1 cellular context compared by ENCODE assay signal in the genomic region with DNA sequence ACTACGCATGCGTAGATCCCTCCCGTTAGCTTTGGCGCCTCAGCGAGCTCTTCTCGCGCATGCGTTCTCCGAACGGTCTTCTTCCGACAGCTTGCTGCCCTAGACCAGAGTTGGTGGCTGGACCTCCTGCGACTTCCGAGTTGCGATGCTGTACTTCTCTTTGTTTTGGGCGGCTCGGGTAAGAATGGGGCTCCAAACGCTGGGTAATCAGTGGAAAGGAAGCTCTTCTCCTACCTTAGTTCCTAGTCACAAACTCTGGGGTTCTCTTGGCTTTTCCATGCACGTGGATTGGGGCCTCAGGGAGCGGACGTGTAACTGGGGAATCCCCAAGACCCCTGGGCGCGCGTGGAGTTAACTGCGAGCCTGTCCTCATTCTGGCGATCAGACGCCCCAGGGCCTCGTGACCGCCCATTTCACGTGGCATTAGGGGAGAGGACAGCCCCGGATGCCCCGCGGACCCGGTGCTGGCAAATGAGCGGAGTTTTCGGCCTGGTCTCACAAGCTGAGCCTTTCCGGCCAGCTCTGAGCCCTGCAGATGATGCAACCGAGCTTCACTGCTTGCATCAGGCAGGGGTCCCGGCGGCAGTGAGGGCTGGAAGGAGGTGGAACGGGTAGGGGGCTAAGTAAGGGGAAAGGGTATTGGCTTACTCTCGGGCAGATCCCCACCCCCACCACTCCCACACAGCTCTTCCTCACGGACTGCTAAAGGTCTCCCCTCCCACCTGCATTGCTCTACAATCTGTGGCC.
TF ChIP-seq lines count a peak whose summit lies in the region.

A gene (plus strand): TSS at position 78 of the 747 bp plus-strand sequence. CDS start 68 bp downstream, at position 146.

TF ChIP-seq in K562, 482 proteins besides CTCF, POLR2A, EP300 and RAD21 (continued from another document and continues in another):
- TF ChIP-seq, protein P1, sequence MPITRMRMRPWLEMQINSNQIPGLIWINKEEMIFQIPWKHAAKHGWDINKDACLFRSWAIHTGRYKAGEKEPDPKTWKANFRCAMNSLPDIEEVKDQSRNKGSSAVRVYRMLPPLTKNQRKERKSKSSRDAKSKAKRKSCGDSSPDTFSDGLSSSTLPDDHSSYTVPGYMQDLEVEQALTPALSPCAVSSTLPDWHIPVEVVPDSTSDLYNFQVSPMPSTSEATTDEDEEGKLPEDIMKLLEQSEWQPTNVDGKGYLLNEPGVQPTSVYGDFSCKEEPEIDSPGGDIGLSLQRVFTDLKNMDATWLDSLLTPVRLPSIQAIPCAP (CRISPR knock-in tag; IDR thresholded peaks at IDR 0.05; ENCODE audit: borderline replicate concordance) = no peak
- TF ChIP-seq, protein P2, sequence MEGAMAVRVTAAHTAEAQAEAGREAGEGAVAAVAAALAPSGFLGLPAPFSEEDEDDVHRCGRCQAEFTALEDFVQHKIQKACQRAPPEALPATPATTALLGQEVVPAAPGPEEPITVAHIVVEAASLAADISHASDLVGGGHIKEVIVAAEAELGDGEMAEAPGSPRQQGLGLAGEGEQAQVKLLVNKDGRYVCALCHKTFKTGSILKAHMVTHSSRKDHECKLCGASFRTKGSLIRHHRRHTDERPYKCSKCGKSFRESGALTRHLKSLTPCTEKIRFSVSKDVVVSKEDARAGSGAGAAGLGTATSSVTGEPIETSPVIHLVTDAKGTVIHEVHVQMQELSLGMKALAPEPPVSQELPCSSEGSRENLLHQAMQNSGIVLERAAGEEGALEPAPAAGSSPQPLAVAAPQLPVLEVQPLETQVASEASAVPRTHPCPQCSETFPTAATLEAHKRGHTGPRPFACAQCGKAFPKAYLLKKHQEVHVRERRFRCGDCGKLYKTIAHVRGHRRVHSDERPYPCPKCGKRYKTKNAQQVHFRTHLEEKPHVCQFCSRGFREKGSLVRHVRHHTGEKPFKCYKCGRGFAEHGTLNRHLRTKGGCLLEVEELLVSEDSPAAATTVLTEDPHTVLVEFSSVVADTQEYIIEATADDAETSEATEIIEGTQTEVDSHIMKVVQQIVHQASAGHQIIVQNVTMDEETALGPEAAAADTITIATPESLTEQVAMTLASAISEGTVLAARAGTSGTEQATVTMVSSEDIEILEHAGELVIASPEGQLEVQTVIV (CRISPR knock-in tag; IDR thresholded peaks at IDR 0.05; ENCODE audit: borderline replicate concordance) = no peak
- TF ChIP-seq TCF3 (CRISPR knock-in tag; IDR thresholded peaks at IDR 0.05) (no peak; the same call in 1 of the 2 replicates), MIER1 (IDR thresholded peaks at IDR 0.05; ENCODE audit: low read depth) (no peak), NR1H2 (CRISPR knock-in tag; IDR thresholded peaks at IDR 0.05) (no peak), NCOA6 (IDR thresholded peaks at IDR 0.05) (no peak), KAT8 (IDR thresholded peaks at IDR 0.05; ENCODE audit: low read depth) (no peak), STAT5B (CRISPR knock-in tag; IDR thresholded peaks at IDR 0.05) (no peak), PTTG1 (tag; IDR thresholded peaks at IDR 0.05; ENCODE audit: low read depth) (no peak), POU5F1 (IDR thresholded peaks at IDR 0.05; ENCODE audit: borderline replicate concordance, low read depth, low read length, partially characterized antibody) (peak; percentile 36), SMARCA4 (IDR thresholded peaks at IDR 0.05) (no peak; the same call in 1 of the 2 replicates), ZBTB8A (IDR thresholded peaks at IDR 0.05; ENCODE audit: partially characterized antibody) (no peak), EGR1 (conservative IDR thresholded peaks at IDR 0.05) (peak; percentile 68), ZNF316 (IDR thresholded peaks at IDR 0.05) (no peak), KDM2B (CRISPR knock-in tag; IDR thresholded peaks at IDR 0.05) (no peak), MED1 (CRISPR knock-in tag; IDR thresholded peaks at IDR 0.05; ENCODE audit: borderline replicate concordance) (no peak), TRIM24 (IDR thresholded peaks at IDR 0.05) (no peak), CBFB (CRISPR knock-in tag; IDR thresholded peaks at IDR 0.05) (0 out of 2 replicates have a peak, but pooled peaks have one; percentile 30), CHCHD3 (CRISPR knock-in tag; IDR thresholded peaks at IDR 0.05) (no peak), JUND (IDR thresholded peaks at IDR 0.05; ENCODE audit: borderline replicate concordance, low read depth, low read length) (peak; percentile 72), JUND (tag; IDR thresholded peaks at IDR 0.05; ENCODE audit: borderline replicate concordance, low read depth, low read length) (peak; percentile 13; the same call in 1 of the 3 replicates), GTF2A2 (tag; IDR thresholded peaks at IDR 0.05) (no peak), BRD9 (IDR thresholded peaks at IDR 0.05; ENCODE audit: low read depth, partially characterized antibody) (no peak), PRMT5 (CRISPR knock-in tag; IDR thresholded peaks at IDR 0.05) (no peak), CBX8 (IDR thresholded peaks at IDR 0.05; ENCODE audit: borderline replicate concordance, extremely low read depth, low read depth, low read length, poor library complexity, severe bottlenecking) (no peak), FOXK1 (CRISPR knock-in tag; IDR thresholded peaks at IDR 0.05; ENCODE audit: borderline replicate concordance) (no peak), ZBTB1 (CRISPR knock-in tag; IDR thresholded peaks at IDR 0.05; ENCODE audit: borderline replicate concordance, low read depth) (no peak), SMAD3 (CRISPR knock-in tag; conservative IDR thresholded peaks at IDR 0.05) (no peak), ZFX (CRISPR knock-in tag; IDR thresholded peaks at IDR 0.05) (peak; percentile 71)
- TF ChIP-seq, protein P3, sequence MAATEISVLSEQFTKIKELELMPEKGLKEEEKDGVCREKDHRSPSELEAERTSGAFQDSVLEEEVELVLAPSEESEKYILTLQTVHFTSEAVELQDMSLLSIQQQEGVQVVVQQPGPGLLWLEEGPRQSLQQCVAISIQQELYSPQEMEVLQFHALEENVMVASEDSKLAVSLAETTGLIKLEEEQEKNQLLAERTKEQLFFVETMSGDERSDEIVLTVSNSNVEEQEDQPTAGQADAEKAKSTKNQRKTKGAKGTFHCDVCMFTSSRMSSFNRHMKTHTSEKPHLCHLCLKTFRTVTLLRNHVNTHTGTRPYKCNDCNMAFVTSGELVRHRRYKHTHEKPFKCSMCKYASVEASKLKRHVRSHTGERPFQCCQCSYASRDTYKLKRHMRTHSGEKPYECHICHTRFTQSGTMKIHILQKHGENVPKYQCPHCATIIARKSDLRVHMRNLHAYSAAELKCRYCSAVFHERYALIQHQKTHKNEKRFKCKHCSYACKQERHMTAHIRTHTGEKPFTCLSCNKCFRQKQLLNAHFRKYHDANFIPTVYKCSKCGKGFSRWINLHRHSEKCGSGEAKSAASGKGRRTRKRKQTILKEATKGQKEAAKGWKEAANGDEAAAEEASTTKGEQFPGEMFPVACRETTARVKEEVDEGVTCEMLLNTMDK (IDR thresholded peaks at IDR 0.05; ENCODE audit: borderline replicate concordance, insufficient read depth, low read depth, low read length, poor library complexity, severe bottlenecking) = no peak
- TF ChIP-seq, protein P4, sequence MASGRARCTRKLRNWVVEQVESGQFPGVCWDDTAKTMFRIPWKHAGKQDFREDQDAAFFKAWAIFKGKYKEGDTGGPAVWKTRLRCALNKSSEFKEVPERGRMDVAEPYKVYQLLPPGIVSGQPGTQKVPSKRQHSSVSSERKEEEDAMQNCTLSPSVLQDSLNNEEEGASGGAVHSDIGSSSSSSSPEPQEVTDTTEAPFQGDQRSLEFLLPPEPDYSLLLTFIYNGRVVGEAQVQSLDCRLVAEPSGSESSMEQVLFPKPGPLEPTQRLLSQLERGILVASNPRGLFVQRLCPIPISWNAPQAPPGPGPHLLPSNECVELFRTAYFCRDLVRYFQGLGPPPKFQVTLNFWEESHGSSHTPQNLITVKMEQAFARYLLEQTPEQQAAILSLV (tag; IDR thresholded peaks at IDR 0.05) = peak; percentile 68
- TF ChIP-seq, protein P5, sequence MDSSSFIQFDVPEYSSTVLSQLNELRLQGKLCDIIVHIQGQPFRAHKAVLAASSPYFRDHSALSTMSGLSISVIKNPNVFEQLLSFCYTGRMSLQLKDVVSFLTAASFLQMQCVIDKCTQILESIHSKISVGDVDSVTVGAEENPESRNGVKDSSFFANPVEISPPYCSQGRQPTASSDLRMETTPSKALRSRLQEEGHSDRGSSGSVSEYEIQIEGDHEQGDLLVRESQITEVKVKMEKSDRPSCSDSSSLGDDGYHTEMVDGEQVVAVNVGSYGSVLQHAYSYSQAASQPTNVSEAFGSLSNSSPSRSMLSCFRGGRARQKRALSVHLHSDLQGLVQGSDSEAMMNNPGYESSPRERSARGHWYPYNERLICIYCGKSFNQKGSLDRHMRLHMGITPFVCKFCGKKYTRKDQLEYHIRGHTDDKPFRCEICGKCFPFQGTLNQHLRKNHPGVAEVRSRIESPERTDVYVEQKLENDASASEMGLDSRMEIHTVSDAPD (CRISPR knock-in tag; IDR thresholded peaks at IDR 0.05) = no peak
- TF ChIP-seq, protein P6, sequence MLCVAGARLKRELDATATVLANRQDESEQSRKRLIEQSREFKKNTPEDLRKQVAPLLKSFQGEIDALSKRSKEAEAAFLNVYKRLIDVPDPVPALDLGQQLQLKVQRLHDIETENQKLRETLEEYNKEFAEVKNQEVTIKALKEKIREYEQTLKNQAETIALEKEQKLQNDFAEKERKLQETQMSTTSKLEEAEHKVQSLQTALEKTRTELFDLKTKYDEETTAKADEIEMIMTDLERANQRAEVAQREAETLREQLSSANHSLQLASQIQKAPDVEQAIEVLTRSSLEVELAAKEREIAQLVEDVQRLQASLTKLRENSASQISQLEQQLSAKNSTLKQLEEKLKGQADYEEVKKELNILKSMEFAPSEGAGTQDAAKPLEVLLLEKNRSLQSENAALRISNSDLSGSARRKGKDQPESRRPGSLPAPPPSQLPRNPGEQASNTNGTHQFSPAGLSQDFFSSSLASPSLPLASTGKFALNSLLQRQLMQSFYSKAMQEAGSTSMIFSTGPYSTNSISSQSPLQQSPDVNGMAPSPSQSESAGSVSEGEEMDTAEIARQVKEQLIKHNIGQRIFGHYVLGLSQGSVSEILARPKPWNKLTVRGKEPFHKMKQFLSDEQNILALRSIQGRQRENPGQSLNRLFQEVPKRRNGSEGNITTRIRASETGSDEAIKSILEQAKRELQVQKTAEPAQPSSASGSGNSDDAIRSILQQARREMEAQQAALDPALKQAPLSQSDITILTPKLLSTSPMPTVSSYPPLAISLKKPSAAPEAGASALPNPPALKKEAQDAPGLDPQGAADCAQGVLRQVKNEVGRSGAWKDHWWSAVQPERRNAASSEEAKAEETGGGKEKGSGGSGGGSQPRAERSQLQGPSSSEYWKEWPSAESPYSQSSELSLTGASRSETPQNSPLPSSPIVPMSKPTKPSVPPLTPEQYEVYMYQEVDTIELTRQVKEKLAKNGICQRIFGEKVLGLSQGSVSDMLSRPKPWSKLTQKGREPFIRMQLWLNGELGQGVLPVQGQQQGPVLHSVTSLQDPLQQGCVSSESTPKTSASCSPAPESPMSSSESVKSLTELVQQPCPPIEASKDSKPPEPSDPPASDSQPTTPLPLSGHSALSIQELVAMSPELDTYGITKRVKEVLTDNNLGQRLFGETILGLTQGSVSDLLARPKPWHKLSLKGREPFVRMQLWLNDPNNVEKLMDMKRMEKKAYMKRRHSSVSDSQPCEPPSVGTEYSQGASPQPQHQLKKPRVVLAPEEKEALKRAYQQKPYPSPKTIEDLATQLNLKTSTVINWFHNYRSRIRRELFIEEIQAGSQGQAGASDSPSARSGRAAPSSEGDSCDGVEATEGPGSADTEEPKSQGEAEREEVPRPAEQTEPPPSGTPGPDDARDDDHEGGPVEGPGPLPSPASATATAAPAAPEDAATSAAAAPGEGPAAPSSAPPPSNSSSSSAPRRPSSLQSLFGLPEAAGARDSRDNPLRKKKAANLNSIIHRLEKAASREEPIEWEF (CRISPR knock-in tag; IDR thresholded peaks at IDR 0.05) = no peak
- TF ChIP-seq, protein P7, sequence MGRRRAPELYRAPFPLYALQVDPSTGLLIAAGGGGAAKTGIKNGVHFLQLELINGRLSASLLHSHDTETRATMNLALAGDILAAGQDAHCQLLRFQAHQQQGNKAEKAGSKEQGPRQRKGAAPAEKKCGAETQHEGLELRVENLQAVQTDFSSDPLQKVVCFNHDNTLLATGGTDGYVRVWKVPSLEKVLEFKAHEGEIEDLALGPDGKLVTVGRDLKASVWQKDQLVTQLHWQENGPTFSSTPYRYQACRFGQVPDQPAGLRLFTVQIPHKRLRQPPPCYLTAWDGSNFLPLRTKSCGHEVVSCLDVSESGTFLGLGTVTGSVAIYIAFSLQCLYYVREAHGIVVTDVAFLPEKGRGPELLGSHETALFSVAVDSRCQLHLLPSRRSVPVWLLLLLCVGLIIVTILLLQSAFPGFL (CRISPR knock-in tag; IDR thresholded peaks at IDR 0.05) = no peak
- TF ChIP-seq, protein P8, sequence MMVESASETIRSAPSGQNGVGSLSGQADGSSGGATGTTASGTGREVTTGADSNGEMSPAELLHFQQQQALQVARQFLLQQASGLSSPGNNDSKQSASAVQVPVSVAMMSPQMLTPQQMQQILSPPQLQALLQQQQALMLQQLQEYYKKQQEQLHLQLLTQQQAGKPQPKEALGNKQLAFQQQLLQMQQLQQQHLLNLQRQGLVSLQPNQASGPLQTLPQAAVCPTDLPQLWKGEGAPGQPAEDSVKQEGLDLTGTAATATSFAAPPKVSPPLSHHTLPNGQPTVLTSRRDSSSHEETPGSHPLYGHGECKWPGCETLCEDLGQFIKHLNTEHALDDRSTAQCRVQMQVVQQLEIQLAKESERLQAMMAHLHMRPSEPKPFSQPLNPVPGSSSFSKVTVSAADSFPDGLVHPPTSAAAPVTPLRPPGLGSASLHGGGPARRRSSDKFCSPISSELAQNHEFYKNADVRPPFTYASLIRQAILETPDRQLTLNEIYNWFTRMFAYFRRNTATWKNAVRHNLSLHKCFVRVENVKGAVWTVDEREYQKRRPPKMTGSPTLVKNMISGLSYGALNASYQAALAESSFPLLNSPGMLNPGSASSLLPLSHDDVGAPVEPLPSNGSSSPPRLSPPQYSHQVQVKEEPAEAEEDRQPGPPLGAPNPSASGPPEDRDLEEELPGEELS (CRISPR knock-in tag; IDR thresholded peaks at IDR 0.05; ENCODE audit: borderline replicate concordance) = no peak
- TF ChIP-seq, protein P9, sequence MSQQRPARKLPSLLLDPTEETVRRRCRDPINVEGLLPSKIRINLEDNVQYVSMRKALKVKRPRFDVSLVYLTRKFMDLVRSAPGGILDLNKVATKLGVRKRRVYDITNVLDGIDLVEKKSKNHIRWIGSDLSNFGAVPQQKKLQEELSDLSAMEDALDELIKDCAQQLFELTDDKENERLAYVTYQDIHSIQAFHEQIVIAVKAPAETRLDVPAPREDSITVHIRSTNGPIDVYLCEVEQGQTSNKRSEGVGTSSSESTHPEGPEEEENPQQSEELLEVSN (IDR thresholded peaks at IDR 0.05; ENCODE audit: borderline replicate concordance in 1 of 2, extremely low read depth in 1 of 2, insufficient read depth in 1 of 2, insufficient read length in 1 of 2, low read depth in 1 of 2, low read length in 1 of 2, poor library complexity in 1 of 2, severe bottlenecking in 1 of 2) = peak; percentile 38 to 58
- TF ChIP-seq, protein P10, sequence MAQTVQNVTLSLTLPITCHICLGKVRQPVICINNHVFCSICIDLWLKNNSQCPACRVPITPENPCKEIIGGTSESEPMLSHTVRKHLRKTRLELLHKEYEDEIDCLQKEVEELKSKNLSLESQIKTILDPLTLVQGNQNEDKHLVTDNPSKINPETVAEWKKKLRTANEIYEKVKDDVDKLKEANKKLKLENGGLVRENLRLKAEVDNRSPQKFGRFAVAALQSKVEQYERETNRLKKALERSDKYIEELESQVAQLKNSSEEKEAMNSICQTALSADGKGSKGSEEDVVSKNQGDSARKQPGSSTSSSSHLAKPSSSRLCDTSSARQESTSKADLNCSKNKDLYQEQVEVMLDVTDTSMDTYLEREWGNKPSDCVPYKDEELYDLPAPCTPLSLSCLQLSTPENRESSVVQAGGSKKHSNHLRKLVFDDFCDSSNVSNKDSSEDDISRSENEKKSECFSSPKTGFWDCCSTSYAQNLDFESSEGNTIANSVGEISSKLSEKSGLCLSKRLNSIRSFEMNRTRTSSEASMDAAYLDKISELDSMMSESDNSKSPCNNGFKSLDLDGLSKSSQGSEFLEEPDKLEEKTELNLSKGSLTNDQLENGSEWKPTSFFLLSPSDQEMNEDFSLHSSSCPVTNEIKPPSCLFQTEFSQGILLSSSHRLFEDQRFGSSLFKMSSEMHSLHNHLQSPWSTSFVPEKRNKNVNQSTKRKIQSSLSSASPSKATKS (CRISPR knock-in tag; IDR thresholded peaks at IDR 0.05) = no peak
